In the genomic region with DNA sequence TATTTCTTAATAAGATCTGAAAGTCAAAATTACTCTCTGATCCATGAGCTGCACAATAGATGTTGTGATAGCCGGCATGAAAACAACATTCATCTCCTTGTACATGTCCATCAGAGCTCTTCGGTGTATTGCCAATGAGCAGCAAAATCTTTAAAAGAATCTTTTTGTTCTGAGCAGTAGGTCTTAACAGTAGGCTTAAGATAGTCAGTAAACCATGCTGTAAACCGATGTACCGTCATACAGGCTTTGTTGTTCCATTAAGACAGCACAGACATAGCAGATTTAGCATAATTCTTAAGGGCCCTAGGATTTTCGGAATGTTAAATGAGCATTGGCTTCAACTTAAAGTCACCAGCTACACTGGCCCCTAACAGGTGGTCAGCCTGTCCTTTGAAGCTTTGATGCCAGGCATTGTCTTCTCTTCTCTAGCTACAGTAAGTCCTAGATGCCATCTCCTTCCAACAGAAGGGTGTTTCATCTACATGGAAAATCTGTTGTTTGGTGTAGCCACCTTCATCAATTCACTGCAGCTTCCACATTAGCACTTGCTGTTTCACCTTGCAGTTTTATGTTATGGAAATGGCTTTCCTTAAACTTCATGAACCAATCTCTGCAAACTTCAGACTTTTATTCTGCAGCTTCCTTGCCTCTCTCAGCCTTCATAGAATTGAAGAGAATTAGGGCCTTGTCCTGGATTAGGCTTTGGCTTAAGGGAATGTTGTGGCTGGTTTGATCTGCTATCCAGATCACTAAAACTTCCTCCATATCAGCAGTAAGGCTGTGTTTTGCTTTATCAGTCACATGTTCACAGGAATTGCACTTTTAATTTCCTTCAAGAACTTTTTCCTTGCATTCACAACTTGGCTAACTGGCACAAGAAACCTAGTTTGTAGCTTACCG, we compare ENCODE assay signal across 20 cellular contexts. TPM values are rescaled to one million over a fixed set of nuclear protein-coding genes. Genes with fewer than 3 reads are reported as not detected.
DNase-seq lines count a peak whose midpoint lies in the region; ATAC-seq, FAIRE-seq and TF ChIP-seq lines count a peak whose summit lies in the region.
"Had no signal": no experiment of that assay in that cellular context is flagged by ENCODE, and none has a peak within 500 bp of the region (broad histone marks: within the 10 kb centered on the region; RNA-seq: fewer than 3 reads in every experiment).

No MANE protein-coding gene starts in this region.

- no peaks in the 10 kb centered on the region for H4K20me1 ChIP-seq in endothelial cell of umbilical vein (replicated peaks; ENCODE audit: control insufficient read depth, extremely low read depth, insufficient read depth, low read length)

- H3K27me3 ChIP-seq in endothelial cell of umbilical vein (ENCODE audit: control insufficient read depth in 2 of 2, insufficient read depth in 2 of 2, low read length in 2 of 2) (no peaks in the 10 kb centered on the region), stomach (no peaks in the 10 kb centered on the region)

- WGBS in stomach, 5 donors: 74 to 85% (median 83%) methylated on average over 6 of the region's 6 CpGs

- no peaks in the 10 kb centered on the region for H3K9me3 Mint-ChIP-seq in activated CD4-positive, alpha-beta T cell treated with anti-CD3 and anti-CD28 coated beads, Interleukin-2, amount 10 ng/mL, durations not matched to agents 24 days and 14 days
- H3K9me3 Mint-ChIP-seq: CD4-positive, alpha-beta memory T cell had no signal

- CTCF ChIA-PET in endothelial cell of umbilical vein (lab: Charles Lee): interaction anchor here (1.0 to 2.0 kb wide), 6 partner anchors 12 to 93 kb away, joined by 3 to 15 read pairs (median 4); a partner anchor contains a TSS

- no TSS peak for BruUV-seq in endothelial cell of umbilical vein (replicated peaks; lab: Mats Ljungman, UMichigan)

- intact Hi-C loops in activated CD4-positive, alpha-beta T cell treated with anti-CD3 and anti-CD28 coated beads, Interleukin-2, amount 10 ng/mL, durations not matched to agents 24 days and 14 days (cut with micrococcal nuclease): no loop called here
- intact Hi-C loops in endothelial cell of umbilical vein (cut with micrococcal nuclease): no loop called here
- intact Hi-C loops in sciatic nerve (cut with DNase I): no loop called here
- intact Hi-C loops in stomach (cut with DNase I; ENCODE audit: low total_unique reads): no loop called here

- H3K4me2 ChIP-seq in endothelial cell of umbilical vein (ENCODE audit: insufficient read depth, low read length): no peak overlapping the region

- H3K36me3 Mint-ChIP-seq in activated CD4-positive, alpha-beta T cell treated with anti-CD3 and anti-CD28 coated beads, Interleukin-2, amount 10 ng/mL, durations not matched to agents 24 days and 14 days (ENCODE audit: low read depth): peaks cover under 1% of the 10 kb centered on the region

- no peak overlapping the region for H3K9ac ChIP-seq in endothelial cell of umbilical vein (replicated peaks; ENCODE audit: extremely low read depth, insufficient read depth, low read length)
- H3K9ac ChIP-seq: GM23248 had no signal

- H3K9me3 ChIP-seq in endothelial cell of umbilical vein (replicated peaks; ENCODE audit: control insufficient read depth, insufficient read depth, low read length) (no peaks in the 10 kb centered on the region), stomach (no peaks in the 10 kb centered on the region)

- no peak overlapping the region for H3K27ac Mint-ChIP-seq in activated CD4-positive, alpha-beta T cell treated with anti-CD3 and anti-CD28 coated beads, Interleukin-2, amount 10 ng/mL, durations not matched to agents 24 days and 14 days

- no peaks in the 10 kb centered on the region for H3K4me1 Mint-ChIP-seq in activated CD4-positive, alpha-beta T cell treated with anti-CD3 and anti-CD28 coated beads, Interleukin-2, amount 10 ng/mL, durations not matched to agents 24 days and 14 days

- no peak overlapping the region for H2AFZ ChIP-seq in endothelial cell of umbilical vein (ENCODE audit: low read depth, low read length)
- H2AFZ ChIP-seq: GM23248 had no signal

- H3K27me3 Mint-ChIP-seq in activated CD4-positive, alpha-beta T cell treated with anti-CD3 and anti-CD28 coated beads, Interleukin-2, amount 10 ng/mL, durations not matched to agents 24 days and 14 days: no peaks in the 10 kb centered on the region
- H3K27me3 Mint-ChIP-seq: CD4-positive, alpha-beta memory T cell had no signal

- no peak for FAIRE-seq in endothelial cell of umbilical vein (lab: Jason Lieb, UNC)
- FAIRE-seq: D721Med, HTR-8/SVneo had no signal

- H3K36me3 ChIP-seq in endothelial cell of umbilical vein (ENCODE audit: control insufficient read depth in 2 of 2, extremely low read depth in 1 of 2, insufficient read depth in 2 of 2, low read length in 2 of 2): no peaks in the 10 kb centered on the region
- peaks cover 0 to 17% (median 0%) of the 10 kb centered on the region in 4 donors for H3K36me3 ChIP-seq in stomach

- no peak for TF ChIP-seq POLR2A in endothelial cell of umbilical vein (IDR thresholded peaks at IDR 0.05; ENCODE audit: low read depth, low read length)
- no peak for TF ChIP-seq POLR2A in stomach (IDR thresholded peaks at IDR 0.05)

- H3K4me3 Mint-ChIP-seq in activated CD4-positive, alpha-beta T cell treated with anti-CD3 and anti-CD28 coated beads, Interleukin-2, amount 10 ng/mL, durations not matched to agents 24 days and 14 days: no peak overlapping the region
- H3K4me3 Mint-ChIP-seq: CD4-positive, alpha-beta memory T cell had no signal

- TF ChIP-seq CTCF in endothelial cell of umbilical vein (IDR thresholded peaks at IDR 0.05; ENCODE audit: extremely low read depth in 1 of 2, insufficient read depth in 1 of 2, low read depth in 1 of 2, low read length in 2 of 2) (no peak), stomach (IDR thresholded peaks at IDR 0.05) (no peak)

- no peak for ATAC-seq in sciatic nerve

- TF ChIP-seq EP300 in stomach (IDR thresholded peaks at IDR 0.05): no peak

- H3K27ac ChIP-seq in endothelial cell of umbilical vein (ENCODE audit: insufficient read depth, low read depth, low read length) (no peak overlapping the region), stomach (peak overlapping the region in 1 of 5 donors; percentile 18)
- H3K27ac ChIP-seq: GM23248, HL-60 had no signal

- POLR2A ChIA-PET in endothelial cell of umbilical vein (lab: Charles Lee): no interaction called here

- H3K4me3 ChIP-seq in endothelial cell of umbilical vein (replicated peaks in 1 of 3; ENCODE audit: insufficient read depth in 1 of 3, low read depth in 1 of 3, low read length in 3 of 3) (no peak overlapping the region), stomach (no peak overlapping the region)
- H3K4me3 ChIP-seq: GM23248 had no signal

- dilution Hi-C loops in endothelial cell of umbilical vein (cut with MboI; ENCODE audit: extremely low pct_ligation_motif_present, low sequenced_read_pairs): no loop called here

- DNase-seq in activated CD4-positive, alpha-beta T cell treated with anti-CD3 and anti-CD28 coated beads, Interleukin-2, amount 10 ng/mL, durations not matched to agents 24 days and 14 days: peak; percentile 37
- DNase-seq in activated CD4-positive, alpha-beta T cell treated with anti-CD3 and anti-CD28 coated beads, Interleukin-2, amount 50 U/mL, for 4 hours: no peak
- DNase-seq in endothelial cell of umbilical vein (ENCODE audit: low read depth, low spot score) (peak; percentile 21), pons (ENCODE audit: low spot score) (peak; percentile 65), sciatic nerve (ENCODE audit: low spot score) (no peak), DMS114 treated with DMSO at 0.1 percent for 48 hours (lab: John Stamatoyannopoulos, UW; ENCODE audit: unreplicated experiment) (no peak), stomach (no peak)
- DNase-seq in activated naive CD4-positive, alpha-beta T cell treated with Interleukin-2 at 50 U/mL for 16 hours: no peak
- DNase-seq: CD4-positive, alpha-beta memory T cell; DMS79 treated with DMSO at 0.1 percent for 48 hours; GM23248; HCEC 1CT; NCI-H187; NCI-H2171; NCI-H446; NCI-H69; OCI-M1 had no signal

- H3K4me1 ChIP-seq in endothelial cell of umbilical vein (ENCODE audit: control insufficient read depth, extremely low read depth, insufficient read depth, low read length) (peaks cover 32% of the 10 kb centered on the region), stomach (peaks cover 0 to 51% (median 18%) of the 10 kb centered on the region in 4 donors)

- H3K79me2 ChIP-seq in endothelial cell of umbilical vein (ENCODE audit: control insufficient read depth, insufficient read depth, low read length): no peaks in the 10 kb centered on the region

- H3K9me1 ChIP-seq in endothelial cell of umbilical vein (replicated peaks; ENCODE audit: control insufficient read depth, extremely low read depth, insufficient read depth, low read length): no peaks in the 10 kb centered on the region

RNA-seq across cellular contexts. Expression of a gene that starts 28.4 kb away (rescaled TPM):
- 41.5 and 43.8 TPM in 2 replicates for total RNA-seq in activated CD4-positive, alpha-beta T cell treated with anti-CD3 and anti-CD28 coated beads, Interleukin-2, amount 10 ng/mL, durations not matched to agents 24 days and 14 days
- 19.4 and 23.3 TPM in 2 replicates for total RNA-seq in endothelial cell of umbilical vein
- 6.4 and 7.2 TPM in 2 replicates for polyA plus RNA-seq in endothelial cell of umbilical vein
- 10.6 and 12.4 TPM in 2 replicates for polyA plus RNA-seq in endothelial cell of umbilical vein (2011; cell fraction: cytosol; rRNA removed)
- 19.6 and 20.2 TPM in 2 replicates for polyA plus RNA-seq in endothelial cell of umbilical vein (2011; cell fraction: nucleus; rRNA removed)
- polyA plus RNA-seq in endothelial cell of umbilical vein (2012): 14.6 and 18.5 TPM in 2 replicates
- polyA minus RNA-seq in endothelial cell of umbilical vein: 8.9 and 14.9 TPM in 2 replicates
- polyA minus RNA-seq in endothelial cell of umbilical vein (2011; cell fraction: cytosol; rRNA and poly(A)+ RNA removed): 11.8 TPM
- polyA minus RNA-seq in endothelial cell of umbilical vein (2011; cell fraction: nucleus; rRNA and poly(A)+ RNA removed): 15.7 and 17.2 TPM in 2 replicates
- total RNA-seq in sciatic nerve: 20.9 TPM
- total RNA-seq in stomach: 10 to 100 TPM in 2 of 5 donors, 1 to 10 TPM in 3; 1.8 to 22.6 (median 7.6) TPM
- 10 to 100 TPM; 16.5 to 23.1 (median 18.0) TPM for polyA plus RNA-seq in stomach

RNA-seq across cellular contexts. Expression of a gene that starts 28.5 kb away (rescaled TPM):
- total RNA-seq in activated CD4-positive, alpha-beta T cell treated with anti-CD3 and anti-CD28 coated beads, Interleukin-2, amount 10 ng/mL, durations not matched to agents 24 days and 14 days: 89.6 and 92.4 TPM in 2 replicates
- total RNA-seq in endothelial cell of umbilical vein: 221 and 233 TPM in 2 replicates
- polyA plus RNA-seq in endothelial cell of umbilical vein: 296 and 299 TPM in 2 replicates
- 264 and 294 TPM in 2 replicates for polyA plus RNA-seq in endothelial cell of umbilical vein (2011; cell fraction: cytosol; rRNA removed)
- 453 and 501 TPM in 2 replicates for polyA plus RNA-seq in endothelial cell of umbilical vein (2011; cell fraction: nucleus; rRNA removed)
- 152 and 160 TPM in 2 replicates for polyA plus RNA-seq in endothelial cell of umbilical vein (2012)
- polyA minus RNA-seq in endothelial cell of umbilical vein: 221 and 253 TPM in 2 replicates
- polyA minus RNA-seq in endothelial cell of umbilical vein (2011; cell fraction: cytosol; rRNA and poly(A)+ RNA removed): 85.9 TPM
- polyA minus RNA-seq in endothelial cell of umbilical vein (2011; cell fraction: nucleus; rRNA and poly(A)+ RNA removed): 81.1 and 90.3 TPM in 2 replicates
- 208 TPM for total RNA-seq in sciatic nerve
- 100 to 1,000 TPM in 4 of 5 donors, 10 to 100 TPM in 1; 60.0 to 308 (median 123) TPM for total RNA-seq in stomach
- polyA plus RNA-seq in stomach: 100 to 1,000 TPM; 123 to 138 (median 124) TPM

RNA-seq across cellular contexts. Expression of a gene that starts 37.0 kb away (rescaled TPM):
- 140 and 141 TPM in 2 replicates for total RNA-seq in activated CD4-positive, alpha-beta T cell treated with anti-CD3 and anti-CD28 coated beads, Interleukin-2, amount 10 ng/mL, durations not matched to agents 24 days and 14 days
- total RNA-seq in endothelial cell of umbilical vein (86.2 and 105 TPM in 2 replicates), sciatic nerve (79.4 TPM), stomach (100 to 1,000 TPM in 4 of 5 donors, 10 to 100 TPM in 1; 15.8 to 234 (median 163) TPM)
- polyA plus RNA-seq in endothelial cell of umbilical vein (149 and 208 TPM in 2 replicates), stomach (100 to 1,000 TPM; 115 to 160 (median 154) TPM)
- 153 and 155 TPM in 2 replicates for polyA plus RNA-seq in endothelial cell of umbilical vein (2011; cell fraction: cytosol; rRNA removed)
- 91.4 and 134 TPM in 2 replicates for polyA plus RNA-seq in endothelial cell of umbilical vein (2011; cell fraction: nucleus; rRNA removed)
- 213 and 235 TPM in 2 replicates for polyA plus RNA-seq in endothelial cell of umbilical vein (2012)
- polyA minus RNA-seq in endothelial cell of umbilical vein: 80.6 and 94.6 TPM in 2 replicates
- 63.8 TPM for polyA minus RNA-seq in endothelial cell of umbilical vein (2011; cell fraction: cytosol; rRNA and poly(A)+ RNA removed)
- polyA minus RNA-seq in endothelial cell of umbilical vein (2011; cell fraction: nucleus; rRNA and poly(A)+ RNA removed): 21.2 and 22.1 TPM in 2 replicates

RNA-seq across cellular contexts. Expression of a gene that starts 44.2 kb away (rescaled TPM):
- total RNA-seq in activated CD4-positive, alpha-beta T cell treated with anti-CD3 and anti-CD28 coated beads, Interleukin-2, amount 10 ng/mL, durations not matched to agents 24 days and 14 days: 32.2 and 35.2 TPM in 2 replicates
- total RNA-seq in endothelial cell of umbilical vein (101 and 124 TPM in 2 replicates), sciatic nerve (100 TPM), stomach (100 to 1,000 TPM in 1 of 5 donors, 10 to 100 TPM in 4; 45.9 to 213 (median 91.5) TPM)
- polyA plus RNA-seq in endothelial cell of umbilical vein (219 and 224 TPM in 2 replicates), stomach (10 to 100 TPM; 11.9 to 32.8 (median 26.1) TPM)
- 99.6 and 106 TPM in 2 replicates for polyA plus RNA-seq in endothelial cell of umbilical vein (2011; cell fraction: cytosol; rRNA removed)
- 233 and 244 TPM in 2 replicates for polyA plus RNA-seq in endothelial cell of umbilical vein (2011; cell fraction: nucleus; rRNA removed)
- polyA plus RNA-seq in endothelial cell of umbilical vein (2012): 144 and 174 TPM in 2 replicates
- 171 and 223 TPM in 2 replicates for polyA minus RNA-seq in endothelial cell of umbilical vein
- 50.7 TPM for polyA minus RNA-seq in endothelial cell of umbilical vein (2011; cell fraction: cytosol; rRNA and poly(A)+ RNA removed)
- polyA minus RNA-seq in endothelial cell of umbilical vein (2011; cell fraction: nucleus; rRNA and poly(A)+ RNA removed): 61.0 and 85.1 TPM in 2 replicates

Comparison
In these comparisons a context has a peak if more than half of its experiments do, and no peak if none do; other contexts are left out.
1. DNase-seq: peak in activated CD4-positive, alpha-beta T cell treated with anti-CD3 and anti-CD28 coated beads, Interleukin-2, amount 10 ng/mL, durations not matched to agents 24 days and 14 days (single experiment), endothelial cell of umbilical vein (single experiment) and pons (single experiment); none in activated CD4-positive, alpha-beta T cell treated with anti-CD3 and anti-CD28 coated beads, Interleukin-2, amount 50 U/mL, for 4 hours (0 of 2), sciatic nerve (single experiment), DMS114 treated with DMSO at 0.1 percent for 48 hours (single experiment), stomach (single experiment) and activated naive CD4-positive, alpha-beta T cell treated with Interleukin-2 at 50 U/mL for 16 hours (single experiment).